9 cellular contexts compared by ENCODE assay signal in the genomic region with DNA sequence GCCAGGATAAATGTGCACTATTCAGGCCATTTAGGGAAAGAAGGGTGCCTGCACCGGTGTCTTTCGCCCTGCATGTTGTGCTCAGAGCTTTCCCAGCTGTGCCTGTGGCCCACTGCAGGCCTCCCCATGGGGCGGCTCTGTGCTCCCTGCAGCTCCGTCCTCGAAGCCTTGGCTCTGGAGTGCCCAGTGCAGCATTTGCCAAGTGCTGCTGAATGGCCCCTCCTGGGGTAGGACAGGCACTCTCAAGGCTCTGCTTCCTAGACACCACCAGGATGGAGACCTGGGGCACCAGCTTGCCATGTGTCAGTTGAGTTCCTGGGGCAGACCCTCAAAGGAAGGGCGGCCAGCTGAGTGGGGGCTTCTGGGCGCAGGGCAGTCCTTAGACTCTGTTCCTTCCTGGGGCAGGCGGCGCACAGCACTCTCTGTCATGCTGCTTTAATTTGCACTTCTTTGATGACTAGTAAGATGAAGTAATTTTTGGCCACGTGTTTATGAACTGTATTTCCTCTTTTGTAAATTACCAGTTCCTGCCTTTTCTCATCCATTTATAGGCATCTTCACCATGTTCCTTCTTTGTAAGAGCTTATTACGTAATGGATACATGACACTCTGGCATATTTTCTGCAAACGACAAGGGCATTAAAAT. TPM values are rescaled to one million over a fixed set of nuclear protein-coding genes. Genes with fewer than 3 reads are reported as not detected.
A peak's percentile ranks its signal among the peaks of the same experiment; 100 is the strongest.
DNase-seq lines count a peak whose midpoint lies in the region; ATAC-seq and TF ChIP-seq lines count a peak whose summit lies in the region.
"Had no signal": no experiment of that assay in that cellular context is flagged by ENCODE, and none has a peak within 500 bp of the region (broad histone marks: within the 10 kb centered on the region; RNA-seq: fewer than 3 reads in every experiment).

No MANE protein-coding gene starts in this region.

- H3K9me3 ChIP-seq in BLaER1 (no peaks in the 10 kb centered on the region), transverse colon (no peaks in the 10 kb centered on the region)

- H3K36me3 Mint-ChIP-seq in type B pancreatic cell, result no peaks in the 10 kb centered on the region

- no peak overlapping the region for H3K4me3 ChIP-seq in BLaER1
- no peak overlapping the region for H3K4me3 ChIP-seq in transverse colon

- ATAC-seq in left lobe of liver (peak; percentile 9), HG02970 (IDR thresholded peaks at IDR 0.05; ENCODE audit: low FRiP score, unreplicated experiment) (no peak), GM18520 (IDR thresholded peaks at IDR 0.05; ENCODE audit: unreplicated experiment) (no peak)

- peaks cover 7% of the 10 kb centered on the region; the same call in 1 of the 2 replicates for H3K36me3 ChIP-seq in BLaER1
- H3K36me3 ChIP-seq in transverse colon, result no peaks in the 10 kb centered on the region

- DNase-seq in NCI-H2029 treated with DMSO at 0.1 percent for 48 hours (lab: John Stamatoyannopoulos, UW) (peak; percentile 68), left lobe of liver (ENCODE audit: low spot score) (no peak), transverse colon (no peak), type B pancreatic cell (ENCODE audit: extremely low spot score, unreplicated experiment) (no peak)
- peak; percentile 47 for DNase-seq in activated naive CD4-positive, alpha-beta T cell treated with anti-CD3 and anti-CD28 coated beads, Interleukin-2, amount 50 U/mL, for 16 hours

- H3K4me3 Mint-ChIP-seq in type B pancreatic cell, result no peak overlapping the region

- no peaks in the 10 kb centered on the region for H3K27me3 Mint-ChIP-seq in type B pancreatic cell

- no peaks in the 10 kb centered on the region for H3K9me3 Mint-ChIP-seq in type B pancreatic cell

- H3K27ac Mint-ChIP-seq in type B pancreatic cell, result no peak overlapping the region

- TF ChIP-seq CTCF in transverse colon (IDR thresholded peaks at IDR 0.05), result no peak
- TF ChIP-seq CTCF in type B pancreatic cell (conservative IDR thresholded peaks at IDR 0.05), result no peak

- peaks cover 18% of the 10 kb centered on the region for H3K4me1 Mint-ChIP-seq in type B pancreatic cell (ENCODE audit: unreplicated experiment)

- peak overlapping the region; percentile 56 for H3K9ac ChIP-seq in BLaER1

- TF ChIP-seq EP300 in transverse colon (IDR thresholded peaks at IDR 0.05; ENCODE audit: low read depth), result no peak

- intact Hi-C loops in transverse colon (cut with DNase I; ENCODE audit: low total_unique reads), result no loop called here

- WGBS in transverse colon (ENCODE audit: low coverage in 1 of 2), 2 donors, result 0 to 72% methylated on average over 1 to 12 of the region's 12 CpGs

- H3K27ac ChIP-seq in BLaER1 (peak overlapping the region; percentile 81), transverse colon (no peak overlapping the region)
- H3K27ac ChIP-seq: VCaP had no signal

- H3K4me2 ChIP-seq in BLaER1, result peak overlapping the region; percentile 90

- H3K27me3 ChIP-seq in BLaER1, result no peaks in the 10 kb centered on the region
- H3K27me3 ChIP-seq in transverse colon, result no peaks in the 10 kb centered on the region

- H4K20me1 ChIP-seq in BLaER1, result no peaks in the 10 kb centered on the region

- TF ChIP-seq POLR2A in transverse colon (IDR thresholded peaks at IDR 0.05), result no peak

- peaks cover 93% of the 10 kb centered on the region for H3K4me1 ChIP-seq in BLaER1
- H3K4me1 ChIP-seq in transverse colon, result peaks cover 0 to 13% (median 4%) of the 10 kb centered on the region in 4 donors

- in situ Hi-C loops in transverse colon (cut with MboI; ENCODE audit: low pct_ligation_motif_present in 1 of 4, low pct_unique_long_range_greater_than_20kb in 1 of 4, low sequenced_read_pairs in 3 of 4), result no loop called here

RNA-seq across cellular contexts. Expression of gene GNB1L, which starts 32.1 kb away (rescaled TPM):
- total RNA-seq in left lobe of liver (4.3 TPM), transverse colon (1 to 10 TPM in 3 of 4 donors, under 1 TPM in 1; 0.80 to 4.8 (median 2.8) TPM), type B pancreatic cell (ENCODE audit: low replicate concordance) (7.5 and 7.7 TPM in 2 replicates)

RNA-seq across cellular contexts. Expression of gene RTL10, which starts 32.1 kb away (rescaled TPM):
- 9.4 TPM for total RNA-seq in left lobe of liver
- total RNA-seq in transverse colon, result 10 to 100 TPM in 1 of 4 donors, 1 to 10 TPM in 3; 7.1 to 16.8 (median 7.8) TPM
- 28.8 and 39.1 TPM in 2 replicates for total RNA-seq in type B pancreatic cell (ENCODE audit: low replicate concordance)

RNA-seq across cellular contexts. Expression of gene COMT, which starts 54.8 kb away (rescaled TPM):
- 145 TPM for total RNA-seq in left lobe of liver
- total RNA-seq in transverse colon, result 100 to 1,000 TPM in 1 of 4 donors, 10 to 100 TPM in 3; 58.5 to 103 (median 85.3) TPM
- 87.2 and 87.4 TPM in 2 replicates for total RNA-seq in type B pancreatic cell (ENCODE audit: low replicate concordance)

RNA-seq across cellular contexts. Expression of gene TXNRD2, which starts 54.9 kb away (rescaled TPM):
- total RNA-seq in left lobe of liver (44.6 TPM), transverse colon (10 to 100 TPM; 12.1 to 28.9 (median 21.6) TPM), type B pancreatic cell (ENCODE audit: low replicate concordance) (13.2 and 25.1 TPM in 2 replicates)

Comparison
In these comparisons a context has a peak if more than half of its experiments do, and no peak if none do; other contexts are left out.
1. DNase-seq: peak in NCI-H2029 treated with DMSO at 0.1 percent for 48 hours (single experiment) and activated naive CD4-positive, alpha-beta T cell treated with anti-CD3 and anti-CD28 coated beads, Interleukin-2, amount 50 U/mL, for 16 hours (single experiment); none in left lobe of liver (single experiment), transverse colon (single experiment) and type B pancreatic cell (single experiment).